Comparison of ENCODE assay signal across 1 cellular context in the genomic region with DNA sequence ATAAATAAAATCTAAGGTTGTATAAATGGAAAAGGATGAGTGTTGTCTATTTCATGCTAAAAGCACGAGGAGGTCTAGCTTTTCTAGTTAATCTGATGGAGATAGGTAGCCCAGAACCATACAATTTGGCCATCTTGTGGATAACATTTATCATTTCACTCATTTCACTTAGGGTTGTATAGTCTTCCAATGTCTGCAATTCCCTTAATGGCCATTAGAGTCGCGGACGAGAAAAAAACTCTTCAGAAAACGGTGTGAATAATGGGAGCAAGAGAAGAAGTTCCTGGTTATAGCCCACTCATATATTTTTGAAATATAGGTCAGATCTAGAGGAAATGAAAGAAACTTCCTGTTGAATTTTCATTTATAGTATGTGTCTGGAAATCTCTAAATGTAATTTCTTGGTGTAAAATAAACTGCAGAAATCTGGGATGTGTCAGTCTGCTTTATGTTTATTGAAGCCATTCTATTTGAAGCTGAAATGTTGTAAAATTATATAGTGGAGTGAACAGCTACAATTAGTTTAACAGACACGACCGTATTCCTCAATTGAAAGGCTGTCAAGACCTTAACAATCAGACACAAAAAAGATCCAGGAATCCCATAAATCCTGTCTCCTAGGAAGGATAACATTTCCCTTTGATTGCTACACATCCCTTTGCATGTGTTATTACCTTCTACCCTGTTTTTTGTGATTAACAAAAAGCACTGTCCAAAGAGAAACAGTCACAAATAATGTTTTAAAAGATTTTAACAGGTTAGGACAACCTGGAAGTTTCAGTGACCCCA.
TF ChIP-seq lines count a peak whose summit lies in the region.

No MANE protein-coding gene starts in this region.

TF ChIP-seq in IMR-90, 13 proteins besides CTCF, POLR2A, EP300 and RAD21 (continued from another document):
- TF ChIP-seq RCOR1 (IDR thresholded peaks at IDR 0.05; ENCODE audit: insufficient replicate concordance, low read length): no peak
- TF ChIP-seq MAZ (IDR thresholded peaks at IDR 0.05; ENCODE audit: borderline replicate concordance, low read depth, low read length): no peak
- TF ChIP-seq CHD1 (IDR thresholded peaks at IDR 0.05; ENCODE audit: low read depth, low read length): no peak
- TF ChIP-seq CEBPB (IDR thresholded peaks at IDR 0.05; ENCODE audit: low read depth, low read length): no peak
